21 cellular contexts compared by ENCODE assay signal in genomic region chr1:206800411-206800810, GRCh38. TPM values are rescaled to one million over a fixed set of nuclear protein-coding genes. Genes with fewer than 3 reads are reported as not detected.
A peak's percentile ranks its signal among the peaks of the same experiment; 100 is the strongest.
DNase-seq lines count a peak whose midpoint lies in the region; ATAC-seq and TF ChIP-seq lines count a peak whose summit lies in the region.
"Had no signal": no experiment of that assay in that cellular context is flagged by ENCODE, and none has a peak within 500 bp of the region (broad histone marks: within the 10 kb centered on the region; RNA-seq: fewer than 3 reads in every experiment).

No MANE protein-coding gene starts in this region.

- no peak overlapping the region for H2BK15ac ChIP-seq in mesendoderm (replicated peaks; ENCODE audit: low read depth)

- no CpG with 5 or more reads among the region's 3 CpGs for WGBS in mesendoderm (ENCODE audit: extremely low coverage, insufficient coverage, low lambda C conversion rate)

- no peak overlapping the region for H3K9ac ChIP-seq in Loucy (ENCODE audit: low read depth, low read length, poor library complexity, severe bottlenecking)
- H3K9ac ChIP-seq in mesendoderm (ENCODE audit: low read length), result no peak overlapping the region

- no peak for DNase-seq in activated naive CD8-positive, alpha-beta T cell treated with anti-CD3 and anti-CD28 coated beads, Interleukin-2, amount 10 ng/mL, durations not matched to agents 7 days and 5 days
- no peak for DNase-seq in activated naive CD8-positive, alpha-beta T cell treated with anti-CD3 and anti-CD28 coated beads for 36 hours
- DNase-seq in fibroblast of pulmonary artery (ENCODE audit: low read depth), result peak; percentile 21
- DNase-seq in mesendoderm, result no peak
- no peak for DNase-seq in ureter (ENCODE audit: low spot score)
- no peak for DNase-seq in MG63
- DNase-seq: CD4-positive, alpha-beta T cell; DND-41; GDM1; GOT3; NCI-H1105 treated with DMSO at 0.1 percent for 48 hours; NCI-H187 treated with DMSO at 0.1 percent for 48 hours; NCI-H2171; NCI-H510A; NCI-H82 had no signal

- H3K27me3 Mint-ChIP-seq in activated naive CD8-positive, alpha-beta T cell treated with anti-CD3 and anti-CD28 coated beads, Interleukin-2, amount 10 ng/mL, durations not matched to agents 7 days and 5 days, result peaks cover 19% of the 10 kb centered on the region
- H3K27me3 Mint-ChIP-seq in activated naive CD8-positive, alpha-beta T cell treated with anti-CD3 and anti-CD28 coated beads for 36 hours, result no peaks in the 10 kb centered on the region
- H3K27me3 Mint-ChIP-seq: CD4-positive, alpha-beta T cell had no signal

- TF ChIP-seq CTCF in Loucy (conservative IDR thresholded peaks at IDR 0.05; ENCODE audit: low read length) (no peak), fibroblast of pulmonary artery (IDR thresholded peaks at IDR 0.05; ENCODE audit: low read length, missing control alignments) (no peak)

- H2AFZ ChIP-seq in Loucy (ENCODE audit: low read length), result no peak overlapping the region

- no peak overlapping the region for H3K18ac ChIP-seq in mesendoderm (ENCODE audit: low read length)

- no peak for ATAC-seq in activated naive CD8-positive, alpha-beta T cell treated with anti-CD3 and anti-CD28 coated beads, Interleukin-2, amount 10 ng/mL, durations not matched to agents 7 days and 5 days (ENCODE audit: low read depth)
- ATAC-seq: A549, K562, Panc1, Right ventricle myocardium inferior had no signal

- no peaks in the 10 kb centered on the region for H3K9me3 ChIP-seq in Loucy (ENCODE audit: insufficient read depth, low read depth, low read length)
- no peaks in the 10 kb centered on the region for H3K9me3 ChIP-seq in MG63
- H3K9me3 ChIP-seq: A549 had no signal

- H3F3A ChIP-seq in Loucy (ENCODE audit: low read depth), result no peaks in the 10 kb centered on the region

- no peaks in the 10 kb centered on the region for H3K36me3 Mint-ChIP-seq in activated naive CD8-positive, alpha-beta T cell treated with anti-CD3 and anti-CD28 coated beads, Interleukin-2, amount 10 ng/mL, durations not matched to agents 7 days and 5 days
- no peaks in the 10 kb centered on the region for H3K36me3 Mint-ChIP-seq in activated naive CD8-positive, alpha-beta T cell treated with anti-CD3 and anti-CD28 coated beads for 36 hours

- no peaks in the 10 kb centered on the region for H3K9me3 Mint-ChIP-seq in activated naive CD8-positive, alpha-beta T cell treated with anti-CD3 and anti-CD28 coated beads, Interleukin-2, amount 10 ng/mL, durations not matched to agents 7 days and 5 days
- no peaks in the 10 kb centered on the region for H3K9me3 Mint-ChIP-seq in activated naive CD8-positive, alpha-beta T cell treated with anti-CD3 and anti-CD28 coated beads for 36 hours
- H3K9me3 Mint-ChIP-seq: CD4-positive, alpha-beta T cell had no signal

- H4K8ac ChIP-seq in mesendoderm (ENCODE audit: low read depth, low read length), result no peak overlapping the region

- no peak overlapping the region for H3K4me3 Mint-ChIP-seq in activated naive CD8-positive, alpha-beta T cell treated with anti-CD3 and anti-CD28 coated beads, Interleukin-2, amount 10 ng/mL, durations not matched to agents 7 days and 5 days
- no peak overlapping the region for H3K4me3 Mint-ChIP-seq in activated naive CD8-positive, alpha-beta T cell treated with anti-CD3 and anti-CD28 coated beads for 36 hours
- H3K4me3 Mint-ChIP-seq: CD4-positive, alpha-beta T cell had no signal

- H3K4me1 Mint-ChIP-seq in activated naive CD8-positive, alpha-beta T cell treated with anti-CD3 and anti-CD28 coated beads, Interleukin-2, amount 10 ng/mL, durations not matched to agents 7 days and 5 days, result peaks cover 49% of the 10 kb centered on the region
- H3K4me1 Mint-ChIP-seq in activated naive CD8-positive, alpha-beta T cell treated with anti-CD3 and anti-CD28 coated beads for 36 hours, result peaks cover 60% of the 10 kb centered on the region

- no peak overlapping the region for H4K5ac ChIP-seq in mesendoderm (ENCODE audit: low read length)

- H3K4me1 ChIP-seq in Loucy (ENCODE audit: insufficient read depth, low read length, poor library complexity, severe bottlenecking) (peaks cover 74% of the 10 kb centered on the region), mesendoderm (ENCODE audit: control insufficient read depth, low read depth, low read length) (no peaks in the 10 kb centered on the region)
- H3K4me1 ChIP-seq: A549 had no signal

- H2BK5ac ChIP-seq in mesendoderm (ENCODE audit: low read length), result no peak overlapping the region

- H3K79me1 ChIP-seq in mesendoderm (ENCODE audit: low read length), result no peaks in the 10 kb centered on the region

- no peak overlapping the region for H3K23ac ChIP-seq in mesendoderm (ENCODE audit: low read length)

- no peaks in the 10 kb centered on the region for H4K20me1 ChIP-seq in Loucy (ENCODE audit: insufficient read depth, low read length, poor library complexity, severe bottlenecking)

- no peak overlapping the region for H2BK120ac ChIP-seq in mesendoderm (ENCODE audit: low read depth, low read length)

- H3K36me3 ChIP-seq in Loucy (ENCODE audit: insufficient read depth, low read length), result no peaks in the 10 kb centered on the region
- H3K36me3 ChIP-seq in mesendoderm (ENCODE audit: control insufficient read depth, insufficient read depth, low read length), result no peaks in the 10 kb centered on the region
- no peaks in the 10 kb centered on the region for H3K36me3 ChIP-seq in MG63

- H3K4ac ChIP-seq in mesendoderm (ENCODE audit: low read depth, low read length), result no peak overlapping the region

- H3K4me2 ChIP-seq in Loucy (ENCODE audit: low read depth, low read length, poor library complexity, severe bottlenecking) (peak overlapping the region; percentile 22), mesendoderm (ENCODE audit: low read length) (no peak overlapping the region)
- H3K4me2 ChIP-seq: A549 had no signal

- POLR2A ChIA-PET in activated naive CD8-positive, alpha-beta T cell treated with anti-CD3 and anti-CD28 coated beads, Interleukin-2, amount 10 ng/mL, durations not matched to agents 7 days and 5 days (lab: Charles Lee), result interaction anchor here (1.2 kb wide), 1 partner anchor 30 kb away, joined by 3 read pairs; no protein-coding TSS in a partner anchor

- no peak overlapping the region for H3K4me3 ChIP-seq in Loucy (ENCODE audit: low read length, poor library complexity, severe bottlenecking)
- H3K4me3 ChIP-seq in fibroblast of pulmonary artery (replicated peaks; ENCODE audit: low read depth, low read length), result no peak overlapping the region
- H3K4me3 ChIP-seq in mesendoderm (ENCODE audit: low read length), result no peak overlapping the region
- H3K4me3 ChIP-seq in MG63, result no peak overlapping the region
- H3K4me3 ChIP-seq: A549, K562 had no signal

- H2AK5ac ChIP-seq in mesendoderm (ENCODE audit: low read length), result no peak overlapping the region

- no peaks in the 10 kb centered on the region for H3K79me2 ChIP-seq in Loucy (ENCODE audit: insufficient read depth, low read length)
- no peaks in the 10 kb centered on the region for H3K79me2 ChIP-seq in mesendoderm (ENCODE audit: control insufficient read depth, insufficient read depth, low read length)

- H3K27ac Mint-ChIP-seq in activated naive CD8-positive, alpha-beta T cell treated with anti-CD3 and anti-CD28 coated beads, Interleukin-2, amount 10 ng/mL, durations not matched to agents 7 days and 5 days, result peak overlapping the region; percentile 8
- no peak overlapping the region for H3K27ac Mint-ChIP-seq in activated naive CD8-positive, alpha-beta T cell treated with anti-CD3 and anti-CD28 coated beads for 36 hours
- H3K27ac Mint-ChIP-seq: CD4-positive, alpha-beta T cell had no signal

- H3K27me3 ChIP-seq in Loucy (ENCODE audit: insufficient read depth, low read length, poor library complexity, severe bottlenecking), result no peaks in the 10 kb centered on the region
- H3K27me3 ChIP-seq in mesendoderm (ENCODE audit: insufficient read depth, low read length, poor library complexity), result no peaks in the 10 kb centered on the region
- H3K27me3 ChIP-seq in MG63, result peaks cover 9% of the 10 kb centered on the region

- H3K9me2 ChIP-seq in Loucy (replicated peaks; ENCODE audit: low read depth, low read length), result no peaks in the 10 kb centered on the region

- H3K56ac ChIP-seq in mesendoderm (ENCODE audit: low read length), result no peak overlapping the region

- no peak overlapping the region for H3K27ac ChIP-seq in mesendoderm (ENCODE audit: low read depth, low read length)
- H3K27ac ChIP-seq: A549 had no signal

RNA-seq across cellular contexts. Expression of gene IL10, which starts 28.1 kb away (rescaled TPM):
- under 1 TPM in 1 of 2 experiments, not detected in 1; 0.17 TPM for total RNA-seq in activated naive CD8-positive, alpha-beta T cell treated with anti-CD3 and anti-CD28 coated beads, Interleukin-2, amount 10 ng/mL, durations not matched to agents 7 days and 5 days
- not detected for total RNA-seq in activated naive CD8-positive, alpha-beta T cell treated with anti-CD3 and anti-CD28 coated beads for 36 hours
- polyA plus RNA-seq in mesendoderm (2013, experiment 1 of 2), result not detected
- not detected for polyA plus RNA-seq in mesendoderm (2013, experiment 2 of 2)
- total RNA-seq in ureter, result 0.68 TPM
- total RNA-seq in MG63 (2014; rRNA removed; shearing (Covaris generic); ENCODE audit: low replicate concordance), result not detected in 2 replicates
- total RNA-seq: K562, M059J had no signal
- polyA plus RNA-seq: A549 had no signal

RNA-seq across cellular contexts. Expression of gene IL19, which starts 29.8 kb away (rescaled TPM):
- not detected for total RNA-seq in activated naive CD8-positive, alpha-beta T cell treated with anti-CD3 and anti-CD28 coated beads, Interleukin-2, amount 10 ng/mL, durations not matched to agents 7 days and 5 days
- total RNA-seq in activated naive CD8-positive, alpha-beta T cell treated with anti-CD3 and anti-CD28 coated beads for 36 hours, result not detected
- polyA plus RNA-seq in mesendoderm (2013, experiment 1 of 2), result not detected
- polyA plus RNA-seq in mesendoderm (2013, experiment 2 of 2), result not detected
- not detected for total RNA-seq in ureter
- total RNA-seq in MG63 (2014; rRNA removed; shearing (Covaris generic); ENCODE audit: low replicate concordance), result not detected in 2 replicates
- total RNA-seq: CD4-positive, alpha-beta T cell; K562; M059J; Right ventricle myocardium inferior had no signal
- polyA plus RNA-seq: A549, K562 had no signal
